ENCODE assay signal across 12 cellular contexts in the genomic region with DNA sequence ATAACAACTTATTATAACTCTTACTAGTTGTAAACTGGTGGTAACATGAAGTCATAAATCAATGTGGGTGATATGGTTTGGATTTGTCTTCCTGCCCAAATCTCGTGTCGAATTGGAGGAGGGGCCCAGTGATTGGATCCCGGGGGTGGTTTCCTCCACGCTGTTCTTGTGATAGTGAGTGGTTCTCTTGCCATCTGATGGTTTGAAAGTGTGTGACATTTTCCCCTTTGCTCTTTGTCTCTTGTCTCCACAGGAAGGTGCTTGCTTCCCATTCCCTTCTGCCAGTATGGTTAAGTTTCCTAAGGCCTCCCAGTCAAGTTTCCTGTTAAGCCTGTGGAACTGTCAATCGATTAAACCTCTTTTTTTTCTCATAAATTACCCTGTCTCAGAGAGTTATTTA.
"Had no signal": no experiment of that assay in that cellular context is flagged by ENCODE, and none has a peak within 500 bp of the region (broad histone marks: within the 10 kb centered on the region; RNA-seq: fewer than 3 reads in every experiment).

No MANE protein-coding gene starts in this region.

- H3K36me3 Mint-ChIP-seq: activated naive CD4-positive, alpha-beta T cell treated with anti-CD3 and anti-CD28 coated beads, Interleukin-2, amount 50 U/mL, for 24 hours; naive thymus-derived CD4-positive, alpha-beta T cell; type B pancreatic cell had no signal

- H3K4me3 Mint-ChIP-seq: activated naive CD4-positive, alpha-beta T cell treated with anti-CD3 and anti-CD28 coated beads, Interleukin-2, amount 50 U/mL, for 24 hours; naive thymus-derived CD4-positive, alpha-beta T cell; type B pancreatic cell had no signal

- ATAC-seq: left colon; naive thymus-derived CD4-positive, alpha-beta T cell; sciatic nerve had no signal

- H3K4me3 ChIP-seq: colonic mucosa, prostate gland had no signal

- DNase-seq: activated CD4-positive, alpha-beta T cell treated with anti-CD3 and anti-CD28 coated beads for 48 hours; activated T-cell treated with anti-CD3 and anti-CD28 coated beads, Interleukin-2, amount 50 U/mL, for 1 hour; caudate nucleus; colonic mucosa; left colon; naive thymus-derived CD4-positive, alpha-beta T cell; stimulated activated naive CD4-positive, alpha-beta T cell treated with Interleukin-2 at 50 U/mL for 16 hours; WERI-Rb-1 had no signal

- H3K27me3 Mint-ChIP-seq: activated naive CD4-positive, alpha-beta T cell treated with anti-CD3 and anti-CD28 coated beads, Interleukin-2, amount 50 U/mL, for 24 hours; type B pancreatic cell had no signal

- H3K9me3 ChIP-seq: colonic mucosa, prostate gland had no signal

- H3K9me3 Mint-ChIP-seq: activated naive CD4-positive, alpha-beta T cell treated with anti-CD3 and anti-CD28 coated beads, Interleukin-2, amount 50 U/mL, for 24 hours; type B pancreatic cell had no signal

- H3K27ac Mint-ChIP-seq: activated naive CD4-positive, alpha-beta T cell treated with anti-CD3 and anti-CD28 coated beads, Interleukin-2, amount 50 U/mL, for 24 hours; naive thymus-derived CD4-positive, alpha-beta T cell; type B pancreatic cell had no signal

- H3K27me3 ChIP-seq: colonic mucosa had no signal

- H3K36me3 ChIP-seq: colonic mucosa, prostate gland, WERI-Rb-1 had no signal

- H3K4me1 ChIP-seq: colonic mucosa, prostate gland had no signal

- H3K27ac ChIP-seq: colonic mucosa, prostate gland, WERI-Rb-1 had no signal
